ENCODE assay signal across 18 cellular contexts in genomic region chr20:64148581-64148980, GRCh38. TPM values are rescaled to one million over a fixed set of nuclear protein-coding genes. Genes with fewer than 3 reads are reported as not detected.
DNase-seq lines count a peak whose midpoint lies in the region; ATAC-seq and TF ChIP-seq lines count a peak whose summit lies in the region.
"Had no signal": no experiment of that assay in that cellular context is flagged by ENCODE, and none has a peak within 500 bp of the region (broad histone marks: within the 10 kb centered on the region; RNA-seq: fewer than 3 reads in every experiment).

No MANE protein-coding gene starts in this region.

- peaks cover 12% of the 10 kb centered on the region for H3K36me3 Mint-ChIP-seq in natural killer cell treated with Interleukin-12 subunit alpha and Interleukin-12 subunit beta and Interleukin-15 and Interleukin-18, amount 100 ng/mL, for 72 hours
- H3K36me3 Mint-ChIP-seq in natural killer cell (no peaks in the 10 kb centered on the region), glutamatergic neuron (ENCODE audit: unreplicated experiment) (peaks cover 7% of the 10 kb centered on the region), osteocyte (ENCODE audit: unreplicated experiment) (no peaks in the 10 kb centered on the region)
- H3K36me3 Mint-ChIP-seq: CD14-positive monocyte; CD8-positive, alpha-beta T cell had no signal

- no peak overlapping the region for H3K4me3 ChIP-seq in sigmoid colon
- H3K4me3 ChIP-seq: A549, GM23338 had no signal

- H3K4me3 Mint-ChIP-seq in natural killer cell treated with Interleukin-12 subunit alpha and Interleukin-12 subunit beta and Interleukin-15 and Interleukin-18, amount 100 ng/mL, for 72 hours = no peak overlapping the region
- H3K4me3 Mint-ChIP-seq in natural killer cell (no peak overlapping the region), glutamatergic neuron (ENCODE audit: unreplicated experiment) (no peak overlapping the region), osteocyte (ENCODE audit: unreplicated experiment) (no peak overlapping the region)
- H3K4me3 Mint-ChIP-seq: CD14-positive monocyte; CD8-positive, alpha-beta T cell; GM23338; H9 had no signal

- TF ChIP-seq CTCF in natural killer cell (IDR thresholded peaks at IDR 0.05) = no peak
- no peak for TF ChIP-seq CTCF in glutamatergic neuron (IDR thresholded peaks at IDR 0.05; ENCODE audit: partially characterized antibody, unreplicated experiment)
- no peak for TF ChIP-seq CTCF in sigmoid colon (IDR thresholded peaks at IDR 0.05)
- no peak for TF ChIP-seq CTCF in osteocyte (IDR thresholded peaks at IDR 0.05)

- peaks cover 0 to 6% (median 2%) of the 10 kb centered on the region in 4 donors for H3K9me3 ChIP-seq in sigmoid colon

- H3K27ac ChIP-seq in sigmoid colon = no peak overlapping the region
- H3K27ac ChIP-seq: A549 had no signal

- TF ChIP-seq EP300 in sigmoid colon (IDR thresholded peaks at IDR 0.05) = no peak

- no peak for TF ChIP-seq POLR2A in sigmoid colon (IDR thresholded peaks at IDR 0.05)

- H3K36me3 ChIP-seq in sigmoid colon = no peaks in the 10 kb centered on the region

- H3K27ac Mint-ChIP-seq in natural killer cell treated with Interleukin-12 subunit alpha and Interleukin-12 subunit beta and Interleukin-15 and Interleukin-18, amount 100 ng/mL, for 72 hours = no peak overlapping the region
- H3K27ac Mint-ChIP-seq in natural killer cell (no peak overlapping the region), glutamatergic neuron (ENCODE audit: unreplicated experiment) (no peak overlapping the region), osteocyte (ENCODE audit: unreplicated experiment) (no peak overlapping the region)
- H3K27ac Mint-ChIP-seq: CD14-positive monocyte; CD8-positive, alpha-beta T cell; GM23338; H9 had no signal

- 81 to 86% methylated on average over 5 of the region's 5 CpGs for WGBS in sigmoid colon, 2 donors

- DNase-seq in natural killer cell treated with Interleukin-12 subunit alpha and Interleukin-12 subunit beta and Interleukin-15 and Interleukin-18, amount 100 ng/mL, for 72 hours (ENCODE audit: low spot score) = peak; percentile 5
- DNase-seq in natural killer cell (no peak), glutamatergic neuron (peak; percentile 1), sigmoid colon (peak; percentile 44), NCI-H510A (lab: John Stamatoyannopoulos, UW) (no peak), NCI-H128 (lab: John Stamatoyannopoulos, UW; ENCODE audit: unreplicated experiment) (no peak), osteocyte (ENCODE audit: extremely low spot score, unreplicated experiment) (no peak)
- DNase-seq: CD8-positive, alpha-beta T cell; COR-L47; DMS153; DMS79 treated with DMSO at 0.1 percent for 48 hours; EL; H9 had no signal

- H3K4me1 Mint-ChIP-seq in natural killer cell treated with Interleukin-12 subunit alpha and Interleukin-12 subunit beta and Interleukin-15 and Interleukin-18, amount 100 ng/mL, for 72 hours (ENCODE audit: low read depth in 2 of 2) = peaks cover 6% of the 10 kb centered on the region in 2 donors
- no peaks in the 10 kb centered on the region for H3K4me1 Mint-ChIP-seq in natural killer cell
- peaks cover 22% of the 10 kb centered on the region for H3K4me1 Mint-ChIP-seq in glutamatergic neuron (ENCODE audit: low read depth, unreplicated experiment)
- H3K4me1 Mint-ChIP-seq in osteocyte (ENCODE audit: unreplicated experiment) = no peaks in the 10 kb centered on the region
- H3K4me1 Mint-ChIP-seq: CD14-positive monocyte had no signal

- no peak for ATAC-seq in natural killer cell treated with Interleukin-12 subunit alpha and Interleukin-12 subunit beta and Interleukin-15 and Interleukin-18, amount 100 ng/mL, for 72 hours
- no peak for ATAC-seq in natural killer cell
- ATAC-seq: A549; CD8-positive, alpha-beta T cell; GM23338 had no signal

- intact Hi-C loops in natural killer cell (cut with micrococcal nuclease) = no loop called here
- intact Hi-C loops in sigmoid colon (cut with DNase I) = no loop called here

- H3K9me3 Mint-ChIP-seq in natural killer cell treated with Interleukin-12 subunit alpha and Interleukin-12 subunit beta and Interleukin-15 and Interleukin-18, amount 100 ng/mL, for 72 hours = peaks cover 8% of the 10 kb centered on the region
- H3K9me3 Mint-ChIP-seq in natural killer cell = peaks cover 0 to 2% of the 10 kb centered on the region in 2 donors
- peaks cover 26% of the 10 kb centered on the region for H3K9me3 Mint-ChIP-seq in glutamatergic neuron (ENCODE audit: unreplicated experiment)
- H3K9me3 Mint-ChIP-seq in osteocyte (ENCODE audit: unreplicated experiment) = peaks cover 10% of the 10 kb centered on the region

- H3K4me1 ChIP-seq in sigmoid colon = no peaks in the 10 kb centered on the region
- H3K4me1 ChIP-seq: A549 had no signal

- H3K27me3 Mint-ChIP-seq in natural killer cell treated with Interleukin-12 subunit alpha and Interleukin-12 subunit beta and Interleukin-15 and Interleukin-18, amount 100 ng/mL, for 72 hours = no peaks in the 10 kb centered on the region
- H3K27me3 Mint-ChIP-seq in natural killer cell (ENCODE audit: low read depth in 2 of 2) (peaks cover 0 to 3% of the 10 kb centered on the region in 2 donors), glutamatergic neuron (ENCODE audit: unreplicated experiment) (peaks cover 10% of the 10 kb centered on the region), osteocyte (ENCODE audit: unreplicated experiment) (peaks cover 6% of the 10 kb centered on the region)

- peaks cover 0 to 25% (median 16%) of the 10 kb centered on the region in 3 donors for H3K27me3 ChIP-seq in sigmoid colon

RNA-seq across cellular contexts. Expression of gene MYT1, which starts 15.7 kb away (rescaled TPM):
- not detected for total RNA-seq in natural killer cell treated with Interleukin-12 subunit alpha and Interleukin-12 subunit beta and Interleukin-15 and Interleukin-18, amount 100 ng/mL, for 72 hours
- total RNA-seq in natural killer cell (not detected), glutamatergic neuron (ENCODE audit: unreplicated experiment) (159 TPM), sigmoid colon (1 to 10 TPM in 1 of 4 donors, under 1 TPM in 3; under 0.01 to 1.1 (median 0.22) TPM), osteocyte (not detected in 2 replicates)
- polyA plus RNA-seq in sigmoid colon = under 1 TPM in 1 of 3 donors, not detected in 2; 0.31 TPM
- total RNA-seq: CD8-positive, alpha-beta T cell had no signal
- polyA plus RNA-seq: AG04450, BJ, CD14-positive monocyte had no signal

RNA-seq across cellular contexts. Expression of gene NPBWR2, which starts 41.2 kb away (rescaled TPM):
- not detected for total RNA-seq in natural killer cell treated with Interleukin-12 subunit alpha and Interleukin-12 subunit beta and Interleukin-15 and Interleukin-18, amount 100 ng/mL, for 72 hours
- total RNA-seq in natural killer cell = not detected
- not detected for total RNA-seq in glutamatergic neuron (ENCODE audit: unreplicated experiment)
- total RNA-seq in sigmoid colon = not detected
- not detected for polyA plus RNA-seq in sigmoid colon
- total RNA-seq in osteocyte = not detected in 2 replicates
- total RNA-seq: CD8-positive, alpha-beta T cell; GM23338; H9 had no signal
- polyA plus RNA-seq: A549, AG04450, BJ, CD14-positive monocyte, GM23338 had no signal

Comparison
In these comparisons a context has a peak if more than half of its experiments do, and no peak if none do; other contexts are left out.
1. DNase-seq: peak in natural killer cell treated with Interleukin-12 subunit alpha and Interleukin-12 subunit beta and Interleukin-15 and Interleukin-18, amount 100 ng/mL, for 72 hours (single experiment), glutamatergic neuron (single experiment) and sigmoid colon (single experiment); none in natural killer cell (single experiment), NCI-H510A (single experiment), NCI-H128 (single experiment) and osteocyte (single experiment).
2. RNA of gene MYT1, which starts 15.7 kb away (total RNA-seq): 159 TPM in glutamatergic neuron (single experiment); under 0.01 to 1.1 TPM in sigmoid colon, not detected in natural killer cell treated with Interleukin-12 subunit alpha and Interleukin-12 subunit beta and Interleukin-15 and Interleukin-18, amount 100 ng/mL, for 72 hours, not detected in natural killer cell and not detected in osteocyte; every median in the first group is over 10 times any median in the second.